ENCODE assay signal across 32 cellular contexts in genomic region chr1:170707116-170707515, GRCh38. TPM values are rescaled to one million over a fixed set of nuclear protein-coding genes. Genes with fewer than 3 reads are reported as not detected.
DNase-seq lines count a peak whose midpoint lies in the region; ATAC-seq, FAIRE-seq and TF ChIP-seq lines count a peak whose summit lies in the region.
"Had no signal": no experiment of that assay in that cellular context is flagged by ENCODE, and none has a peak within 500 bp of the region (broad histone marks: within the 10 kb centered on the region; RNA-seq: fewer than 3 reads in every experiment).

No MANE protein-coding gene starts in this region.

- no peaks in the 10 kb centered on the region for H4K20me1 ChIP-seq in IMR-90 (ENCODE audit: insufficient read depth, low read length)
- no peaks in the 10 kb centered on the region for H4K20me1 ChIP-seq in astrocyte (ENCODE audit: insufficient read depth, low read length)
- no peaks in the 10 kb centered on the region for H4K20me1 ChIP-seq in fibroblast of lung (ENCODE audit: control insufficient read depth, extremely low read depth, insufficient read depth, low read length)
- H4K20me1 ChIP-seq: BLaER1 treated with 17β-estradiol and CSF1 and Interleukin-3, amounts not matched to agents 10 nM and 100 nM had no signal

- H3K56ac ChIP-seq in IMR-90 (ENCODE audit: extremely low read depth, insufficient read depth, low read length), result no peak overlapping the region

- DNase-seq in IMR-90, result no peak
- DNase-seq in astrocyte (ENCODE audit: low read depth), result no peak
- no peak for DNase-seq in fibroblast of lung (ENCODE audit: low read depth in 2 of 2)
- DNase-seq in suprapubic skin (ENCODE audit: low spot score in 2 of 2), result no peak
- DNase-seq in HEK293T (ENCODE audit: extremely low spot score), result no peak
- no peak for DNase-seq in AG20443 (ENCODE audit: low spot score)
- DNase-seq in activated naive CD4-positive, alpha-beta T cell treated with anti-CD3 and anti-CD28 coated beads for 36 hours, result no peak
- DNase-seq: activated CD4-positive, alpha-beta T cell treated with anti-CD3 and anti-CD28 coated beads for 48 hours; activated CD8-positive, alpha-beta memory T cell treated with anti-CD3 and anti-CD28 coated beads for 24 hours; anterior cingulate cortex; cerebellar nuclear complex; H7; hypothalamus; KBM-7; left cardiac atrium; NCI-H1417 treated with DMSO at 0.1 percent for 48 hours; NCI-H2081; NCI-H226; NCI-H526 treated with DMSO at 0.1 percent for 48 hours; Peyer's patch; SHP77 treated with DMSO at 0.1 percent for 48 hours; stimulated activated CD4-positive, alpha-beta T cell treated with anti-CD3 and anti-CD28 coated beads, Interleukin-2, amount 100 ng/mL, for 24 hours; stimulated activated naive CD8-positive, alpha-beta T cell treated with anti-CD3 and anti-CD28 coated beads, Interleukin-15, amount 100 ng/mL, for 72 hours; SW 1271; WERI-Rb-1 had no signal

- H4K5ac ChIP-seq in IMR-90 (ENCODE audit: low read depth, low read length), result peak overlapping the region; percentile 12; the same call in 1 of the 2 replicates

- H2AFZ ChIP-seq in IMR-90 (replicated peaks; ENCODE audit: low read length, poor library complexity) (no peak overlapping the region), astrocyte (ENCODE audit: low read depth, low read length) (no peak overlapping the region), fibroblast of lung (ENCODE audit: low read length) (no peak overlapping the region)
- H2AFZ ChIP-seq: parathyroid adenoma had no signal

- no TSS peak for BruUV-seq in IMR-90 (replicated peaks; lab: Mats Ljungman, UMichigan)

- H2BK120ac ChIP-seq in IMR-90 (ENCODE audit: low read depth, low read length), result peak overlapping the region; percentile 64; the same call in 1 of the 2 replicates

- H3K9me3 Mint-ChIP-seq in astrocyte (ENCODE audit: unreplicated experiment), result no peaks in the 10 kb centered on the region
- no peaks in the 10 kb centered on the region for H3K9me3 Mint-ChIP-seq in activated naive CD4-positive, alpha-beta T cell treated with anti-CD3 and anti-CD28 coated beads for 36 hours
- H3K9me3 Mint-ChIP-seq: neural crest cell had no signal

- H3K27ac ChIP-seq in IMR-90 (ENCODE audit: insufficient read depth, low read length) (peak overlapping the region; percentile 62), astrocyte (ENCODE audit: low read depth, low read length) (peak overlapping the region; percentile 97), fibroblast of lung (ENCODE audit: insufficient read depth, low read length) (peak overlapping the region; percentile 85), suprapubic skin (peak overlapping the region; percentile 11)
- H3K27ac ChIP-seq: parathyroid adenoma, Peyer's patch, WERI-Rb-1 had no signal

- TF ChIP-seq CTCF in IMR-90 (conservative IDR thresholded peaks at IDR 0.05; ENCODE audit: low read depth, low read length) (no peak), astrocyte (IDR thresholded peaks at IDR 0.05; ENCODE audit: insufficient read depth, low read depth, low read length) (no peak), fibroblast of lung (conservative IDR thresholded peaks at IDR 0.05 in 1 of 2, IDR thresholded peaks at IDR 0.05 in 1 of 2; ENCODE audit: low read depth in 1 of 2, low read length in 2 of 2) (no peak), suprapubic skin (IDR thresholded peaks at IDR 0.05) (no peak)

- H3K4me3 ChIP-seq in IMR-90 (ENCODE audit: insufficient read depth, low read depth, low read length), result no peak overlapping the region
- H3K4me3 ChIP-seq in astrocyte (ENCODE audit: insufficient read depth, low read depth, low read length), result no peak overlapping the region
- H3K4me3 ChIP-seq in fibroblast of lung (replicated peaks in 1 of 4; ENCODE audit: control extremely low read depth in 1 of 4, insufficient read depth in 1 of 4, low read depth in 3 of 4, low read length in 4 of 4), result no peak overlapping the region
- H3K4me3 ChIP-seq in suprapubic skin, result no peak overlapping the region
- H3K4me3 ChIP-seq: BLaER1 treated with 17β-estradiol and CSF1 and Interleukin-3, amounts not matched to agents 10 nM and 100 nM; GM12878; Peyer's patch; tibial nerve had no signal

- peak overlapping the region; percentile 52 to 70; a peak in 3 of 4 replicates for H4K8ac ChIP-seq in IMR-90 (ENCODE audit: low read depth in 2 of 2, low read length in 2 of 2)

- H3K27me3 ChIP-seq in IMR-90 (ENCODE audit: control insufficient read depth, insufficient read depth, low read length) (no peaks in the 10 kb centered on the region), astrocyte (ENCODE audit: insufficient read depth, low read length) (no peaks in the 10 kb centered on the region), fibroblast of lung (ENCODE audit: control insufficient read depth, insufficient read depth, low read length) (no peaks in the 10 kb centered on the region), suprapubic skin (no peaks in the 10 kb centered on the region)
- H3K27me3 ChIP-seq: BLaER1 treated with 17β-estradiol and CSF1 and Interleukin-3, amounts not matched to agents 10 nM and 100 nM; Peyer's patch; tibial nerve had no signal

- no peaks in the 10 kb centered on the region for H3K36me3 Mint-ChIP-seq in astrocyte (ENCODE audit: low read depth, unreplicated experiment)
- no peaks in the 10 kb centered on the region for H3K36me3 Mint-ChIP-seq in activated naive CD4-positive, alpha-beta T cell treated with anti-CD3 and anti-CD28 coated beads for 36 hours (ENCODE audit: low read depth)
- H3K36me3 Mint-ChIP-seq: activated naive CD8-positive, alpha-beta T cell had no signal

- no peak for ATAC-seq in IMR-90 (ENCODE audit: low read depth)
- no peak for ATAC-seq in activated CD4-positive, CD25-positive, alpha-beta regulatory T cell treated with anti-CD3 and anti-CD28 coated beads, Interleukin-2, amount 50 U/mL, for 24 hours
- ATAC-seq: GM12878; stimulated activated naive CD8-positive, alpha-beta T cell treated with anti-CD3 and anti-CD28 coated beads, Interleukin-15, amount 100 ng/mL, for 72 hours had no signal

- peaks cover 32% of the 10 kb centered on the region for H3K4me1 Mint-ChIP-seq in astrocyte (ENCODE audit: low read depth, unreplicated experiment)
- H3K4me1 Mint-ChIP-seq in activated naive CD4-positive, alpha-beta T cell treated with anti-CD3 and anti-CD28 coated beads for 36 hours (ENCODE audit: low read depth), result peaks cover 4% of the 10 kb centered on the region

- H3K18ac ChIP-seq in IMR-90 (ENCODE audit: low read depth, low read length), result peak overlapping the region; percentile 57; the same call in 1 of the 2 replicates

- H3K4me3 Mint-ChIP-seq in astrocyte (ENCODE audit: unreplicated experiment), result no peak overlapping the region
- no peak overlapping the region for H3K4me3 Mint-ChIP-seq in activated naive CD4-positive, alpha-beta T cell treated with anti-CD3 and anti-CD28 coated beads for 36 hours
- H3K4me3 Mint-ChIP-seq: activated naive CD8-positive, alpha-beta T cell; neural crest cell; stimulated activated naive CD8-positive, alpha-beta T cell treated with anti-CD3 and anti-CD28 coated beads, Interleukin-15, amount 100 ng/mL, for 72 hours had no signal

- H3K4me1 ChIP-seq in IMR-90 (ENCODE audit: control insufficient read depth, insufficient read depth, low read length) (peaks cover 8% of the 10 kb centered on the region), astrocyte (ENCODE audit: insufficient read depth, low read length) (peaks cover 56% of the 10 kb centered on the region), fibroblast of lung (ENCODE audit: control insufficient read depth, extremely low read depth, insufficient read depth, low read length) (peaks cover 17% of the 10 kb centered on the region), suprapubic skin (peaks cover 27% of the 10 kb centered on the region)
- H3K4me1 ChIP-seq: parathyroid adenoma, Peyer's patch had no signal

- no peak for TF ChIP-seq RAD21 in IMR-90 (IDR thresholded peaks at IDR 0.05; ENCODE audit: low read length)

- CTCF ChIA-PET in IMR-90 (lab: Yijun Ruan, JAX), result interaction anchor here (0.7 kb wide), 1 partner anchor 37 kb away, joined by 5 read pairs; no protein-coding TSS in a partner anchor
- CTCF ChIA-PET in HEK293T (lab: Yijun Ruan, JAX), result interaction anchor here (0.6 kb wide), 1 partner anchor 508 kb away, joined by 3 read pairs; no protein-coding TSS in a partner anchor
- CTCF ChIA-PET in activated naive CD4-positive, alpha-beta T cell treated with anti-CD3 and anti-CD28 coated beads for 36 hours (lab: Charles Lee), result no interaction called here

- H3K36me3 ChIP-seq in IMR-90 (ENCODE audit: control insufficient read depth, insufficient read depth, low read length), result peaks cover 1% of the 10 kb centered on the region
- no peaks in the 10 kb centered on the region for H3K36me3 ChIP-seq in astrocyte (ENCODE audit: insufficient read depth, low read length)
- H3K36me3 ChIP-seq in fibroblast of lung (ENCODE audit: control insufficient read depth, insufficient read depth, low read length), result no peaks in the 10 kb centered on the region
- no peaks in the 10 kb centered on the region for H3K36me3 ChIP-seq in suprapubic skin
- H3K36me3 ChIP-seq: BLaER1 treated with 17β-estradiol and CSF1 and Interleukin-3, amounts not matched to agents 10 nM and 100 nM; Peyer's patch; tibial nerve; WERI-Rb-1 had no signal

- FAIRE-seq in astrocyte (lab: Jason Lieb, UNC), result no peak
- FAIRE-seq: GM12878 had no signal

- no peak overlapping the region for H3K9ac ChIP-seq in IMR-90 (ENCODE audit: low read depth, low read length)
- peak overlapping the region; percentile 78 for H3K9ac ChIP-seq in astrocyte (ENCODE audit: low read length)
- no peak overlapping the region for H3K9ac ChIP-seq in fibroblast of lung (ENCODE audit: insufficient read depth, low read length)
- H3K9ac ChIP-seq: BLaER1 treated with 17β-estradiol and CSF1 and Interleukin-3, amounts not matched to agents 10 nM and 100 nM; parathyroid adenoma had no signal

- TF ChIP-seq POLR2A in IMR-90 (IDR thresholded peaks at IDR 0.05; ENCODE audit: low read depth, low read length) (0 out of 2 replicates have a peak, but pooled peaks have one; percentile 4), suprapubic skin (IDR thresholded peaks at IDR 0.05) (no peak)

- peak overlapping the region; percentile 89 for H3K27ac Mint-ChIP-seq in astrocyte (ENCODE audit: unreplicated experiment)
- H3K27ac Mint-ChIP-seq in activated naive CD4-positive, alpha-beta T cell treated with anti-CD3 and anti-CD28 coated beads for 36 hours, result no peak overlapping the region
- H3K27ac Mint-ChIP-seq: activated naive CD8-positive, alpha-beta T cell; stimulated activated naive CD8-positive, alpha-beta T cell treated with anti-CD3 and anti-CD28 coated beads, Interleukin-15, amount 100 ng/mL, for 72 hours had no signal

- H2BK20ac ChIP-seq in IMR-90 (ENCODE audit: low read depth, low read length), result peak overlapping the region; percentile 85

- peak overlapping the region; percentile 83 for H2AK5ac ChIP-seq in IMR-90 (ENCODE audit: low read depth, low read length)

- intact Hi-C loops in IMR-90 (cut with micrococcal nuclease), result no loop called here
- intact Hi-C loops in activated naive CD4-positive, alpha-beta T cell treated with anti-CD3 and anti-CD28 coated beads for 36 hours (cut with micrococcal nuclease), result no loop called here

- peak overlapping the region; percentile 39; the same call in 1 of the 2 replicates for H3K14ac ChIP-seq in IMR-90 (replicated peaks; ENCODE audit: low read depth, low read length)

- no peak for TF ChIP-seq EP300 in suprapubic skin (IDR thresholded peaks at IDR 0.05)

- H3K79me2 ChIP-seq in astrocyte (ENCODE audit: insufficient read depth, low read length) (peaks cover 54% of the 10 kb centered on the region), fibroblast of lung (ENCODE audit: control insufficient read depth, insufficient read depth, low read length) (peaks cover 63% of the 10 kb centered on the region)
- H3K79me2 ChIP-seq: parathyroid adenoma had no signal

- peak overlapping the region; percentile 74 for H3K4ac ChIP-seq in IMR-90 (ENCODE audit: low read depth, low read length)

- 0 out of 3 replicates have a peak overlapping the region, but pooled peaks have one; percentile 57 for H2BK15ac ChIP-seq in IMR-90 (ENCODE audit: low read depth, low read length)

- no peak overlapping the region; the same call in 1 of the 2 replicates for H3K23ac ChIP-seq in IMR-90 (ENCODE audit: low read depth, low read length)

- H3K9me3 ChIP-seq in IMR-90 (ENCODE audit: control insufficient read depth, insufficient read depth, low read length), result no peaks in the 10 kb centered on the region
- no peaks in the 10 kb centered on the region for H3K9me3 ChIP-seq in astrocyte (ENCODE audit: insufficient read depth, low read depth, low read length)
- H3K9me3 ChIP-seq in fibroblast of lung (ENCODE audit: control insufficient read depth, insufficient read depth, low read depth, low read length), result no peaks in the 10 kb centered on the region
- no peaks in the 10 kb centered on the region for H3K9me3 ChIP-seq in suprapubic skin
- H3K9me3 ChIP-seq: Peyer's patch, tibial nerve had no signal

- peak overlapping the region; percentile 96 for H2BK5ac ChIP-seq in IMR-90 (ENCODE audit: low read depth, low read length, poor library complexity, severe bottlenecking)

- H3K9me1 ChIP-seq in IMR-90 (ENCODE audit: insufficient read depth, low read length), result 0 out of 2 replicates have a peak, but pooled peaks cover 4% of the 10 kb centered on the region

- dilution Hi-C loops in IMR-90 (cut with HindIII; ENCODE audit: low sequenced_read_pairs, unreplicated experiment), result no loop called here

- POLR2A ChIA-PET in IMR-90 (lab: Charles Lee; ENCODE audit: unreplicated experiment), result no interaction called here
- POLR2A ChIA-PET in HEK293T (lab: Yijun Ruan, JAX), result no interaction called here

- no peaks in the 10 kb centered on the region for H3K27me3 Mint-ChIP-seq in astrocyte (ENCODE audit: low read depth, unreplicated experiment)
- peaks cover under 1% of the 10 kb centered on the region for H3K27me3 Mint-ChIP-seq in activated naive CD4-positive, alpha-beta T cell treated with anti-CD3 and anti-CD28 coated beads for 36 hours (ENCODE audit: low read depth)
- H3K27me3 Mint-ChIP-seq: stimulated activated naive CD8-positive, alpha-beta T cell treated with anti-CD3 and anti-CD28 coated beads, Interleukin-15, amount 100 ng/mL, for 72 hours had no signal

- H4K91ac ChIP-seq in IMR-90 (ENCODE audit: insufficient read depth, low read depth, low read length), result peak overlapping the region; percentile 55; the same call in 1 of the 2 replicates

- H2AK9ac ChIP-seq in IMR-90 (replicated peaks; ENCODE audit: low read depth, low read length, poor library complexity), result no peak overlapping the region

- in situ Hi-C loops in IMR-90 (cut with MboI; ENCODE audit: low sequenced_read_pairs), result loop anchor here (25.0 kb wide), 1 partner anchor 1595 kb away; the partner anchor contains the start of gene ATP1B1

- H3K4me2 ChIP-seq in IMR-90 (ENCODE audit: low read depth, low read length) (no peak overlapping the region), astrocyte (ENCODE audit: low read length) (peak overlapping the region; percentile 62), fibroblast of lung (ENCODE audit: extremely low read depth, insufficient read depth, low read length) (peak overlapping the region; percentile 54)

- peaks cover 30 to 45% of the 10 kb centered on the region in 2 experiments for H3K79me1 ChIP-seq in IMR-90 (ENCODE audit: low read depth in 1 of 2, low read length in 2 of 2)

RNA-seq across cellular contexts. Expression of gene PRRX1, which starts 43.2 kb away (rescaled TPM):
- total RNA-seq in IMR-90 (2012; rRNA removed) (65.4 and 82.8 TPM in 2 replicates), astrocyte (1.3 and 2.6 TPM in 2 replicates), fibroblast of lung (121 and 128 TPM in 2 replicates), suprapubic skin (10 to 100 TPM; 14.7 to 32.5 (median 23.5) TPM)
- polyA plus RNA-seq in IMR-90 (2012; rRNA removed) (50.0 and 54.7 TPM in 2 replicates), fibroblast of lung (264 and 349 TPM in 2 replicates)
- polyA plus RNA-seq in IMR-90 (2012; cell fraction: cytosol; rRNA removed), result 21.0 and 21.4 TPM in 2 replicates
- 21.1 and 49.1 TPM in 2 replicates for polyA plus RNA-seq in IMR-90 (2012; cell fraction: nucleus; rRNA removed; ENCODE audit: low replicate concordance)
- 139 and 195 TPM in 2 replicates for polyA plus RNA-seq in fibroblast of lung (2012)
- 307 and 347 TPM in 2 replicates for polyA minus RNA-seq in fibroblast of lung (ENCODE audit: low replicate concordance)
- total RNA-seq in activated naive CD4-positive, alpha-beta T cell treated with anti-CD3 and anti-CD28 coated beads for 36 hours, result not detected
- total RNA-seq: H7 had no signal

Comparison
In these comparisons a context has a peak if more than half of its experiments do, and no peak if none do; other contexts are left out.
1. H3K27ac ChIP-seq: peak in every context shown above with its lines; median percentile 97 in astrocyte; 85 in fibroblast of lung; 62 in IMR-90; 11 in suprapubic skin.